In genomic region chr14:90600619-90601018, GRCh38 we compare ENCODE assay signal across 17 cellular contexts.
DNase-seq lines count a peak whose midpoint lies in the region; ATAC-seq, FAIRE-seq and TF ChIP-seq lines count a peak whose summit lies in the region.
"Had no signal": no experiment of that assay in that cellular context is flagged by ENCODE, and none has a peak within 500 bp of the region (broad histone marks: within the 10 kb centered on the region; RNA-seq: fewer than 3 reads in every experiment).

No MANE protein-coding gene starts in this region.

- no peaks in the 10 kb centered on the region for H3K9me3 ChIP-seq in left ventricle myocardium inferior (replicated peaks)
- H3K9me3 ChIP-seq: A549, Peyer's patch, SJCRH30 had no signal

- ATAC-seq in stimulated activated naive CD8-positive, alpha-beta T cell treated with anti-CD3 and anti-CD28 coated beads, Interleukin-15, Interleukin-2, amounts not matched to agents 100 U/mL and 50 U/mL, for 24 hours = no peak

- no peak for TF ChIP-seq CTCF in left ventricle myocardium inferior (IDR thresholded peaks at IDR 0.05; ENCODE audit: borderline replicate concordance)

- no peaks in the 10 kb centered on the region for H3K36me3 ChIP-seq in left ventricle myocardium inferior
- H3K36me3 ChIP-seq: Peyer's patch, SJCRH30 had no signal

- no peak for FAIRE-seq in RCC 7860 (lab: Jason Lieb, UNC)
- FAIRE-seq: A549 had no signal

- H3K4me3 ChIP-seq in left ventricle myocardium inferior = no peak overlapping the region
- H3K4me3 ChIP-seq: A549, Peyer's patch, SJCRH30 had no signal

- intact Hi-C loops in left ventricle myocardium inferior (cut with micrococcal nuclease) = no loop called here

- no peak overlapping the region for H3K27ac ChIP-seq in left ventricle myocardium inferior (replicated peaks)
- H3K27ac ChIP-seq: Peyer's patch, SJCRH30 had no signal

- H3K4me1 ChIP-seq in left ventricle myocardium inferior = peaks cover 18% of the 10 kb centered on the region
- H3K4me1 ChIP-seq: Peyer's patch had no signal

- peak; percentile 65 for DNase-seq in G401 (ENCODE audit: low spot score)
- peak; percentile 98 for DNase-seq in NCI-H2171 treated with DMSO at 0.1 percent for 48 hours (lab: John Stamatoyannopoulos, UW)
- DNase-seq in cerebellar cortex (ENCODE audit: low spot score) = peak; percentile 55
- peak; percentile 69 for DNase-seq in mesenteric fat pad (ENCODE audit: low spot score)
- no peak for DNase-seq in RCC 7860 (ENCODE audit: low spot score)
- DNase-seq in NCI-H774 (lab: John Stamatoyannopoulos, UW) = no peak
- DNase-seq in stimulated activated naive CD8-positive, alpha-beta T cell treated with anti-CD3 and anti-CD28 coated beads, Interleukin-15, Interleukin-2, amounts not matched to agents 100 U/mL and 50 U/mL, for 24 hours = no peak
- no peak for DNase-seq in left ventricle myocardium inferior
- DNase-seq: EL; H9; Kasumi-1; NCI-H1930; NCI-H226; NK-92 treated with Interleukin-12 subunit alpha and Interleukin-12 subunit beta, amount 100 ng/mL, for 24 hours; Peyer's patch; SJCRH30 had no signal

- no peaks in the 10 kb centered on the region for H3K27me3 ChIP-seq in left ventricle myocardium inferior (ENCODE audit: low read depth)
- H3K27me3 ChIP-seq: Peyer's patch, SJCRH30 had no signal

- in situ Hi-C loops in G401 (cut with HindIII; ENCODE audit: low sequenced_read_pairs) = no loop called here

Comparison
In these comparisons a context has a peak if more than half of its experiments do, and no peak if none do; other contexts are left out.
1. DNase-seq: peak in G401 (single experiment), NCI-H2171 treated with DMSO at 0.1 percent for 48 hours (single experiment), cerebellar cortex (single experiment) and mesenteric fat pad (single experiment); none in RCC 7860 (single experiment), NCI-H774 (single experiment), stimulated activated naive CD8-positive, alpha-beta T cell treated with anti-CD3 and anti-CD28 coated beads, Interleukin-15, Interleukin-2, amounts not matched to agents 100 U/mL and 50 U/mL, for 24 hours (single experiment) and left ventricle myocardium inferior (single experiment).